Comparison of ENCODE assay signal across 2 cellular contexts in genomic region chr14:44767646-44768173, GRCh38.
TF ChIP-seq lines count a peak whose summit lies in the region.

No MANE protein-coding gene starts in this region.

TF ChIP-seq in HEK293, 187 proteins besides CTCF, POLR2A, EP300 and RAD21 (continued from another document):
- TF ChIP-seq ZFP69B (tag by site-specific recombination; IDR thresholded peaks at IDR 0.05) (no peak), WT1 (tag by site-specific recombination; IDR thresholded peaks at IDR 0.05) (no peak), ZNF514 (tag by site-specific recombination; IDR thresholded peaks at IDR 0.05) (no peak), TCF7L2 (IDR thresholded peaks at IDR 0.05; ENCODE audit: borderline replicate concordance, low read depth, low read length) (peak; percentile 55; the same call in 1 of the 2 replicates), ZNF169 (tag by site-specific recombination; IDR thresholded peaks at IDR 0.05) (no peak)

TF ChIP-seq in H1, 55 proteins besides CTCF, POLR2A, EP300 and RAD21 (continued from another document):
- TF ChIP-seq CHD7 (IDR thresholded peaks at IDR 0.05; ENCODE audit: insufficient replicate concordance, low read length) (no peak), FOSL1 (IDR thresholded peaks at IDR 0.05; ENCODE audit: insufficient read depth, low read depth, low read length) (no peak), RFX5 (IDR thresholded peaks at IDR 0.05; ENCODE audit: borderline replicate concordance, low read depth, low read length) (no peak), ZNF274 (IDR thresholded peaks at IDR 0.05; ENCODE audit: borderline replicate concordance, extremely low read depth, low read length) (no peak)
